In the genomic region with DNA sequence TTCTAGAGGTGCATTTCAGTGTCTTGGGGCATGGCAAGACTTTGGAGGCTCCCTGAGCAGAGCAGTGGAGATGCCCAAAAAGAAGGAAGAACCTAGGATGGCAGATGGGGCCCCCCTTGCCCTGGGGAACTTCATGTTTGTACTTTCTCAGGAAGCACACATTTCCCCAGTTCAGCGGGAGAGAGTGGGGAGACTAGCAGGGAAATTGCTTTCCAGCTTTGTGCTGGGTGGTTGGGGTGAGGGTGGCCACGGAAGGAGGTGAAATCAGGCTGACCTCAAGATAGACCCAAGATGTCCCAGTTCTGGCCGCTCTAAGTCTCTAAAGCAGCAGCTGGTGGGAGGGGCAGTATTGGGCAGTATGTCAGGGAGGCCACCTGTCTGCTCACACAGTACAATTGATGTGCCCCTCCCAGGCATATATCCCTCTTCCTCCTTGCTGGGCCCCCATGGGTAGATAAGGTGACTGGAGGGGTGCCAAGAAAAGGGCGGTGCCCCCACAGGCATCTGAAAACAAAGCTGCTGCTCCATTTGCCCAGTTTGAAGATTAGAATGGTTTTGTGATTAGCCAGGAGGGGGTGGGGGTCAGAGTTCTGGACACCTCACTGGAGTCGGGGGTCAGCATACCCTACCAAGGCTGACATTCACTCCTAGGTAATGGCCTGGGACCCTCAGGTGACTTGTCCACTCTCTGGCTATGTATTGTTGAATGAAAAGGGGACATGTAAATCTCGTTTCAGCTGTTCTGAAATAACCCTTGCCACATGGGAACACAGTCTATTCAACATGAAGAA, we compare ENCODE assay signal across 8 cellular contexts. TPM values are rescaled to one million over a fixed set of nuclear protein-coding genes. Genes with fewer than 3 reads are reported as not detected.
A peak's percentile ranks its signal among the peaks of the same experiment; 100 is the strongest.
DNase-seq lines count a peak whose midpoint lies in the region; ATAC-seq and TF ChIP-seq lines count a peak whose summit lies in the region.

No MANE protein-coding gene starts in this region.

- H3K36me3 Mint-ChIP-seq in stimulated activated effector memory CD8-positive, alpha-beta T cell treated with anti-CD3 and anti-CD28 coated beads, Interleukin-12 subunit alpha, Interleukin-12 subunit beta, amount 100 ng/mL, for 72 hours = peaks cover 6% of the 10 kb centered on the region

- H3K27ac ChIP-seq in HCT116 (ENCODE audit: low read depth, low read length) (peak overlapping the region; percentile 93), adrenal gland (peak overlapping the region; percentile 94 to 99 (median 95)), hepatocyte (peak overlapping the region; percentile 97), spleen (peak overlapping the region; percentile 55 to 91 (median 85))

- H3K9ac ChIP-seq in HCT116 (ENCODE audit: low read length) = peak overlapping the region; percentile 63

- H3K79me2 ChIP-seq in HCT116 (ENCODE audit: insufficient read depth, low read length) (no peaks in the 10 kb centered on the region), hepatocyte (no peaks in the 10 kb centered on the region)

- no peaks in the 10 kb centered on the region for H3K9me3 ChIP-seq in HCT116 (ENCODE audit: control insufficient read depth in 1 of 2, insufficient read depth in 1 of 2, low read depth in 1 of 2, low read length in 2 of 2)
- H3K9me3 ChIP-seq in adrenal gland (replicated peaks in 1 of 3) = no peaks in the 10 kb centered on the region
- no peaks in the 10 kb centered on the region for H3K9me3 ChIP-seq in hepatocyte (ENCODE audit: low read depth)
- H3K9me3 ChIP-seq in spleen = no peaks in the 10 kb centered on the region

- H3K4me1 ChIP-seq in HCT116 (ENCODE audit: control insufficient read depth in 1 of 2, insufficient read depth in 2 of 2, low read length in 2 of 2) (peaks cover 39 to 54% of the 10 kb centered on the region in 2 experiments), adrenal gland (replicated peaks in 1 of 2) (peaks cover 60 to 76% of the 10 kb centered on the region in 2 donors), hepatocyte (ENCODE audit: insufficient read depth) (peaks cover 53% of the 10 kb centered on the region), spleen (peaks cover 35 to 81% (median 65%) of the 10 kb centered on the region in 6 donors)

- RAD21 ChIA-PET in HCT116 (lab: Charles Lee; ENCODE audit: low non-redundant PET in 1 of 2, low total read pairs in 2 of 2, uncharacterized antibody in 2 of 2, unreplicated experiment in 2 of 2) = interaction anchor here (0.6 to 1.5 kb wide), 3 partner anchors 8 to 681 kb away, joined by 3 to 5 read pairs (median 4); no protein-coding TSS in a partner anchor

- H3K36me3 ChIP-seq in HCT116 (ENCODE audit: control insufficient read depth in 1 of 2, insufficient read depth in 2 of 2, low read length in 2 of 2) (peaks cover 3 to 5% of the 10 kb centered on the region in 2 experiments; a peak in 2 of 4 replicates), adrenal gland (replicated peaks in 1 of 2) (peaks cover 0 to 36% of the 10 kb centered on the region in 2 donors), hepatocyte (replicated peaks; ENCODE audit: insufficient read depth, low read depth) (no peaks in the 10 kb centered on the region), spleen (peaks cover 0 to 64% (median 26%) of the 10 kb centered on the region in 6 donors)

- TF ChIP-seq POLR2A in HCT116 (IDR thresholded peaks at IDR 0.05; ENCODE audit: borderline replicate concordance, extremely low read depth, insufficient read depth, insufficient read length) (no peak), adrenal gland (IDR thresholded peaks at IDR 0.05) (no peak), spleen (IDR thresholded peaks at IDR 0.05) (no peak)

- TF ChIP-seq CTCF in HCT116 (IDR thresholded peaks at IDR 0.05 in 2 of 3, conservative IDR thresholded peaks at IDR 0.05 in 1 of 3; ENCODE audit: borderline replicate concordance in 1 of 3, insufficient read depth in 1 of 3, low read depth in 2 of 3, low read length in 2 of 3) (no peak), adrenal gland (IDR thresholded peaks at IDR 0.05) (no peak), hepatocyte (IDR thresholded peaks at IDR 0.05; ENCODE audit: poor library complexity) (no peak), spleen (IDR thresholded peaks at IDR 0.05 in 8 of 11, conservative IDR thresholded peaks at IDR 0.05 in 3 of 11) (peak in 1 of 11 experiments; percentile 5)

- BruUV-seq in HCT116 (replicated peaks; lab: Mats Ljungman, UMichigan) = TSS peak; percentile 3

- H4K20me1 ChIP-seq in HCT116 (ENCODE audit: insufficient read depth) (no peaks in the 10 kb centered on the region), hepatocyte (ENCODE audit: insufficient read depth, poor library complexity, severe bottlenecking) (no peaks in the 10 kb centered on the region)

- WGBS in adrenal gland, 4 donors = 31 to 54% (median 37%) methylated on average over 5 to 6 of the region's 6 CpGs
- 55% methylated on average over 6 of the region's 6 CpGs for WGBS in hepatocyte (ENCODE audit: low lambda C conversion rate, missing lambda C conversion rate)
- WGBS in spleen, 5 donors = 23 to 36% (median 24%) methylated on average over 6 of the region's 6 CpGs

- peak; percentile 29 for ATAC-seq in HCT116
- ATAC-seq in stimulated activated effector memory CD8-positive, alpha-beta T cell treated with anti-CD3 and anti-CD28 coated beads, Interleukin-12 subunit alpha, Interleukin-12 subunit beta, amount 100 ng/mL, for 72 hours = no peak
- ATAC-seq in GM21529 (IDR thresholded peaks at IDR 0.05; ENCODE audit: unreplicated experiment) = no peak
- no peak for ATAC-seq in HG02763 (IDR thresholded peaks at IDR 0.05; ENCODE audit: unreplicated experiment)

- CTCF ChIA-PET in HCT116 (lab: Charles Lee) = interaction anchor here (0.6 to 2.6 kb wide), 9 partner anchors 8 to 297 kb away, joined by 3 to 22 read pairs (median 6); no protein-coding TSS in a partner anchor

- intact Hi-C loops in HCT116 (cut with micrococcal nuclease) = loop anchor here (5.0 kb wide), 1 partner anchor 112 kb away; no protein-coding TSS in a partner anchor
- intact Hi-C loops in adrenal gland (cut with DNase I) = loop anchor here (5.0 to 10.0 kb wide), 2 partner anchors 92 to 194 kb away; no protein-coding TSS in a partner anchor
- intact Hi-C loops in spleen (cut with DNase I; ENCODE audit: low total_unique reads) = loop anchor here (5.0 to 10.0 kb wide), 3 partner anchors 54 to 197 kb away; no protein-coding TSS in a partner anchor

- H2AFZ ChIP-seq in HCT116 (ENCODE audit: low read depth, low read length, poor library complexity, severe bottlenecking) (no peak overlapping the region), hepatocyte (no peak overlapping the region)

- no peaks in the 10 kb centered on the region for H3K9me3 Mint-ChIP-seq in stimulated activated effector memory CD8-positive, alpha-beta T cell treated with anti-CD3 and anti-CD28 coated beads, Interleukin-12 subunit alpha, Interleukin-12 subunit beta, amount 100 ng/mL, for 72 hours

- H3K4me2 ChIP-seq in HCT116 (ENCODE audit: low read length) (peak overlapping the region; percentile 78), hepatocyte (peak overlapping the region; percentile 32)

- no peaks in the 10 kb centered on the region for H3K27me3 ChIP-seq in HCT116 (ENCODE audit: insufficient read depth, low read length)
- H3K27me3 ChIP-seq in adrenal gland = no peaks in the 10 kb centered on the region
- no peaks in the 10 kb centered on the region for H3K27me3 ChIP-seq in hepatocyte
- H3K27me3 ChIP-seq in spleen (replicated peaks in 1 of 7) = no peaks in the 10 kb centered on the region

- H3K9me2 ChIP-seq in HCT116 (ENCODE audit: insufficient read depth) (no peaks in the 10 kb centered on the region), hepatocyte (replicated peaks; ENCODE audit: insufficient read depth) (no peaks in the 10 kb centered on the region)

- peaks cover 17% of the 10 kb centered on the region for H3K4me1 Mint-ChIP-seq in stimulated activated effector memory CD8-positive, alpha-beta T cell treated with anti-CD3 and anti-CD28 coated beads, Interleukin-12 subunit alpha, Interleukin-12 subunit beta, amount 100 ng/mL, for 72 hours

- POLR2A ChIA-PET in HCT116 (lab: Charles Lee) = interaction anchor here (0.5 to 4.6 kb wide), 6 partner anchors 8 to 109 kb away, joined by 5 to 28 read pairs (median 7); a partner anchor contains a TSS

- no peak for TF ChIP-seq RAD21 in HCT116 (IDR thresholded peaks at IDR 0.05; ENCODE audit: low read depth)

- DNase-seq in HCT116 (ENCODE audit: low read depth, low spot score) = no peak
- DNase-seq in adrenal gland = peak in 6 of 7 donors; percentile 42 to 77 (median 54)
- peak; percentile 67 for DNase-seq in hepatocyte (ENCODE audit: low spot score)
- peak; percentile 76 for DNase-seq in spleen
- DNase-seq in SKM-1 (lab: John Stamatoyannopoulos, UW; ENCODE audit: unreplicated experiment) = no peak
- no peak for DNase-seq in stimulated activated effector memory CD8-positive, alpha-beta T cell treated with anti-CD3 and anti-CD28 coated beads, Interleukin-12 subunit alpha, Interleukin-12 subunit beta, amount 100 ng/mL, for 72 hours (ENCODE audit: low spot score in 2 of 2)

- H3K4me3 ChIP-seq in HCT116 (replicated peaks in 1 of 2; ENCODE audit: low read depth in 1 of 2, low read length in 2 of 2) (peak overlapping the region in 1 of 2 experiments; percentile 35; a peak in 3 of 4 replicates), adrenal gland (no peak overlapping the region), hepatocyte (no peak overlapping the region), spleen (no peak overlapping the region)

- no peak overlapping the region for H3K4me3 Mint-ChIP-seq in stimulated activated effector memory CD8-positive, alpha-beta T cell treated with anti-CD3 and anti-CD28 coated beads, Interleukin-12 subunit alpha, Interleukin-12 subunit beta, amount 100 ng/mL, for 72 hours

- H3K27ac Mint-ChIP-seq in stimulated activated effector memory CD8-positive, alpha-beta T cell treated with anti-CD3 and anti-CD28 coated beads, Interleukin-12 subunit alpha, Interleukin-12 subunit beta, amount 100 ng/mL, for 72 hours = no peak overlapping the region

RNA-seq across cellular contexts. Expression of a gene that starts 17.1 kb away (rescaled TPM):
- total RNA-seq in HCT116 (2021; ENCODE audit: unreplicated experiment) (17.7 TPM), adrenal gland (100 to 1,000 TPM in 1 of 8 donors, 10 to 100 TPM in 7; 44.9 to 115 (median 66.1) TPM), hepatocyte (76.4 and 78.1 TPM in 2 replicates), spleen (10 to 100 TPM; 32.5 to 61.0 (median 48.9) TPM)
- 10.5 and 11.0 TPM in 2 replicates for polyA plus RNA-seq in HCT116 (2012)
- polyA plus RNA-seq in adrenal gland (10 to 100 TPM; 12.4 to 47.4 (median 39.5) TPM), hepatocyte (121 and 152 TPM in 2 replicates), spleen (10 to 100 TPM; 27.3 to 55.2 (median 49.8) TPM)

RNA-seq across cellular contexts. Expression of a gene that starts 33.8 kb away (rescaled TPM):
- total RNA-seq in HCT116 (2021; ENCODE audit: unreplicated experiment) (1.4 TPM), adrenal gland (1 to 10 TPM in 7 of 8 donors, under 1 TPM in 1; 0.60 to 3.0 (median 2.1) TPM), hepatocyte (0.12 and 2.7 TPM in 2 replicates), spleen (1 to 10 TPM in 2 of 7 donors, under 1 TPM in 5; 0.54 to 1.6 (median 0.79) TPM)
- 1.6 and 1.8 TPM in 2 replicates for polyA plus RNA-seq in HCT116 (2012)
- polyA plus RNA-seq in adrenal gland (1 to 10 TPM in 2 of 3 donors, under 1 TPM in 1; 0.22 to 7.6 (median 3.6) TPM), hepatocyte (4.8 and 6.6 TPM in 2 replicates), spleen (1 to 10 TPM; 2.9 to 5.5 (median 3.5) TPM)

RNA-seq across cellular contexts. Expression of a gene that starts 43.0 kb away (rescaled TPM):
- 137 TPM for total RNA-seq in HCT116 (2021; ENCODE audit: unreplicated experiment)
- 108 and 113 TPM in 2 replicates for polyA plus RNA-seq in HCT116 (2012)
- 100 to 1,000 TPM in 4 of 8 donors, 10 to 100 TPM in 4; 55.9 to 148 (median 91.8) TPM for total RNA-seq in adrenal gland
- 100 to 1,000 TPM in 2 of 3 donors, 10 to 100 TPM in 1; 65.5 to 192 (median 130) TPM for polyA plus RNA-seq in adrenal gland
- 27.7 and 33.9 TPM in 2 replicates for total RNA-seq in hepatocyte
- polyA plus RNA-seq in hepatocyte = 91.6 and 93.9 TPM in 2 replicates
- total RNA-seq in spleen = 10 to 100 TPM; 32.5 to 68.6 (median 66.5) TPM
- polyA plus RNA-seq in spleen = 100 to 1,000 TPM in 1 of 3 donors, 10 to 100 TPM in 2; 50.0 to 104 (median 80.6) TPM

RNA-seq across cellular contexts. Expression of a gene that starts 48.0 kb away (rescaled TPM):
- 47.9 TPM for total RNA-seq in HCT116 (2021; ENCODE audit: unreplicated experiment)
- 51.7 and 52.4 TPM in 2 replicates for polyA plus RNA-seq in HCT116 (2012)
- 10 to 100 TPM; 34.2 to 58.8 (median 47.1) TPM for total RNA-seq in adrenal gland
- polyA plus RNA-seq in adrenal gland = 10 to 100 TPM; 46.0 to 95.0 (median 52.6) TPM
- 29.7 and 34.0 TPM in 2 replicates for total RNA-seq in hepatocyte
- 33.1 and 39.5 TPM in 2 replicates for polyA plus RNA-seq in hepatocyte
- total RNA-seq in spleen = 10 to 100 TPM; 43.0 to 64.4 (median 55.8) TPM
- polyA plus RNA-seq in spleen = 10 to 100 TPM; 33.0 to 39.1 (median 33.2) TPM

RNA-seq across cellular contexts. Expression of a gene that starts 58.6 kb away (rescaled TPM):
- total RNA-seq in HCT116 (2021; ENCODE audit: unreplicated experiment) (24.3 TPM), adrenal gland (1 to 10 TPM in 7 of 8 donors, not detected in 1; 1.2 to 2.3 (median 1.8) TPM), hepatocyte (1.5 and 1.9 TPM in 2 replicates), spleen (1 to 10 TPM; 1.9 to 5.6 (median 3.4) TPM)
- 15.4 and 18.2 TPM in 2 replicates for polyA plus RNA-seq in HCT116 (2012)
- polyA plus RNA-seq in adrenal gland (1 to 10 TPM; 3.1 to 3.9 (median 3.5) TPM), hepatocyte (3.7 and 4.2 TPM in 2 replicates), spleen (1 to 10 TPM; 3.6 to 4.3 (median 4.0) TPM)

Comparison
In these comparisons a context has a peak if more than half of its experiments do, and no peak if none do; other contexts are left out.
1. DNase-seq: peak in adrenal gland (6 of 7), hepatocyte (single experiment) and spleen (single experiment); none in HCT116 (single experiment), SKM-1 (single experiment) and stimulated activated effector memory CD8-positive, alpha-beta T cell treated with anti-CD3 and anti-CD28 coated beads, Interleukin-12 subunit alpha, Interleukin-12 subunit beta, amount 100 ng/mL, for 72 hours (0 of 2).
2. Peak in every context shown above with its lines, with median percentiles within 50 percentile points of each other: H3K27ac ChIP-seq.